ENCODE assay signal across 8 cellular contexts in genomic region chr1:198922638-198923430, GRCh38.
DNase-seq lines count a peak whose midpoint lies in the region; ATAC-seq, FAIRE-seq and TF ChIP-seq lines count a peak whose summit lies in the region.

No MANE protein-coding gene starts in this region.

- no peak for TF ChIP-seq CTCF in GM06990 (IDR thresholded peaks at IDR 0.05; ENCODE audit: insufficient read depth, low read length, poor library complexity, severe bottlenecking)

- no peaks in the 10 kb centered on the region for H3K27me3 ChIP-seq in GM06990 (replicated peaks; ENCODE audit: control insufficient read depth, insufficient read depth, low read length)

- H3K36me3 Mint-ChIP-seq in activated naive CD8-positive, alpha-beta T cell treated with anti-CD3 and anti-CD28 coated beads, Interleukin-2, amount 50 U/mL, for 24 hours (ENCODE audit: low read depth) = peaks cover 9% of the 10 kb centered on the region

- no peaks in the 10 kb centered on the region for H3K9me3 Mint-ChIP-seq in activated naive CD8-positive, alpha-beta T cell treated with anti-CD3 and anti-CD28 coated beads, Interleukin-2, amount 50 U/mL, for 24 hours

- H3K27ac Mint-ChIP-seq in activated naive CD8-positive, alpha-beta T cell treated with anti-CD3 and anti-CD28 coated beads, Interleukin-2, amount 50 U/mL, for 24 hours = peak overlapping the region; percentile 83

- DNase-seq in GM06990 (ENCODE audit: extremely low read depth, insufficient read length) = peak; percentile 64
- no peak for DNase-seq in activated naive CD8-positive, alpha-beta T cell treated with anti-CD3 and anti-CD28 coated beads, Interleukin-2, amount 50 U/mL, for 24 hours
- no peak for DNase-seq in OCI-M1 (lab: John Stamatoyannopoulos, UW)
- DNase-seq in COR-L47 (lab: John Stamatoyannopoulos, UW) = no peak
- no peak for DNase-seq in HTR-8/SVneo (ENCODE audit: insufficient read length, low spot score)
- no peak for DNase-seq in NCI-H1436 (lab: John Stamatoyannopoulos, UW)

- no peaks in the 10 kb centered on the region for H3K36me3 ChIP-seq in GM06990 (ENCODE audit: control insufficient read depth, insufficient read depth, low read length)

- FAIRE-seq in HTR-8/SVneo (lab: Jason Lieb, UNC) = no peak

- peak; percentile 55 for ATAC-seq in GM19467 (IDR thresholded peaks at IDR 0.05; ENCODE audit: unreplicated experiment)
- ATAC-seq in HG03354 (IDR thresholded peaks at IDR 0.05; ENCODE audit: poor library complexity, severe bottlenecking, unreplicated experiment) = peak; percentile 61
- peak; percentile 66 for ATAC-seq in activated naive CD8-positive, alpha-beta T cell treated with anti-CD3 and anti-CD28 coated beads, Interleukin-2, amount 50 U/mL, for 24 hours

- H3K4me3 ChIP-seq in GM06990 (replicated peaks; ENCODE audit: low read depth, low read length) = no peak overlapping the region

- peaks cover 81% of the 10 kb centered on the region for H3K4me1 Mint-ChIP-seq in activated naive CD8-positive, alpha-beta T cell treated with anti-CD3 and anti-CD28 coated beads, Interleukin-2, amount 50 U/mL, for 24 hours

- peak overlapping the region; percentile 30 for H3K4me3 Mint-ChIP-seq in activated naive CD8-positive, alpha-beta T cell treated with anti-CD3 and anti-CD28 coated beads, Interleukin-2, amount 50 U/mL, for 24 hours

- no peaks in the 10 kb centered on the region for H3K27me3 Mint-ChIP-seq in activated naive CD8-positive, alpha-beta T cell treated with anti-CD3 and anti-CD28 coated beads, Interleukin-2, amount 50 U/mL, for 24 hours
